In genomic region chr14:26867171-26867757, GRCh38 we compare ENCODE assay signal across 14 cellular contexts.
A peak's percentile ranks its signal among the peaks of the same experiment; 100 is the strongest.
DNase-seq lines count a peak whose midpoint lies in the region; ATAC-seq, FAIRE-seq and TF ChIP-seq lines count a peak whose summit lies in the region.
"Had no signal": no experiment of that assay in that cellular context is flagged by ENCODE, and none has a peak within 500 bp of the region (broad histone marks: within the 10 kb centered on the region; RNA-seq: fewer than 3 reads in every experiment).

No MANE protein-coding gene starts in this region.

- no peaks in the 10 kb centered on the region for H3K9me3 Mint-ChIP-seq in GM23338
- peaks cover 3% of the 10 kb centered on the region for H3K9me3 Mint-ChIP-seq in activated CD4-positive, alpha-beta T cell treated with anti-CD3 and anti-CD28 coated beads, Interleukin-2, amount 10 ng/mL, durations not matched to agents 24 days and 14 days

- ATAC-seq in GM23338 = peak; percentile 59
- ATAC-seq: activated naive CD4-positive, alpha-beta T cell treated with anti-CD3 and anti-CD28 coated beads, Interleukin-2, amount 50 U/mL, for 72 hours; esophagus mucosa had no signal

- H3K18ac ChIP-seq in mesendoderm (ENCODE audit: low read length) = no peak overlapping the region

- H3K4me2 ChIP-seq in GM23338 (no peak overlapping the region), mesendoderm (ENCODE audit: low read length) (no peak overlapping the region)

- H3F3A ChIP-seq in GM23338 (replicated peaks; ENCODE audit: low read depth) = no peaks in the 10 kb centered on the region

- H3K27me3 ChIP-seq in GM23338 (ENCODE audit: insufficient read depth) = no peaks in the 10 kb centered on the region
- peaks cover 7% of the 10 kb centered on the region for H3K27me3 ChIP-seq in bronchial epithelial cell (ENCODE audit: control insufficient read depth, insufficient read depth, low read length)
- no peaks in the 10 kb centered on the region for H3K27me3 ChIP-seq in mesendoderm (ENCODE audit: insufficient read depth, low read length, poor library complexity)

- no peak overlapping the region for H3K23ac ChIP-seq in mesendoderm (ENCODE audit: low read length)

- H3K9ac ChIP-seq in mesendoderm (ENCODE audit: low read length) = no peak overlapping the region

- H2BK5ac ChIP-seq in mesendoderm (ENCODE audit: low read length) = no peak overlapping the region

- no peak overlapping the region for H2AK5ac ChIP-seq in mesendoderm (ENCODE audit: low read length)

- no peaks in the 10 kb centered on the region for H3K79me1 ChIP-seq in mesendoderm (ENCODE audit: low read length)

- peaks cover 29% of the 10 kb centered on the region for H3K4me1 Mint-ChIP-seq in GM23338
- no peaks in the 10 kb centered on the region for H3K4me1 Mint-ChIP-seq in activated CD4-positive, alpha-beta T cell treated with anti-CD3 and anti-CD28 coated beads, Interleukin-2, amount 10 ng/mL, durations not matched to agents 24 days and 14 days
- H3K4me1 Mint-ChIP-seq: memory B cell had no signal

- H3K36me3 ChIP-seq in GM23338 (ENCODE audit: insufficient read depth) = no peaks in the 10 kb centered on the region
- no peaks in the 10 kb centered on the region for H3K36me3 ChIP-seq in bronchial epithelial cell (ENCODE audit: control insufficient read depth, insufficient read depth, low read length)
- H3K36me3 ChIP-seq in mesendoderm (ENCODE audit: control insufficient read depth, insufficient read depth, low read length) = no peaks in the 10 kb centered on the region

- DNase-seq in GM23338 (ENCODE audit: low spot score) (peak; percentile 30), NCI-H146 treated with DMSO at 0.1 percent for 48 hours (lab: John Stamatoyannopoulos, UW; ENCODE audit: unreplicated experiment) (peak; percentile 63), bronchial epithelial cell (ENCODE audit: low read depth) (peak; percentile 64), mesendoderm (peak; percentile 54), NCI-H2029 treated with DMSO at 0.1 percent for 48 hours (lab: John Stamatoyannopoulos, UW) (no peak), AG20443 (ENCODE audit: low spot score) (no peak), UCSD-AML1 (lab: John Stamatoyannopoulos, UW; ENCODE audit: unreplicated experiment) (no peak)
- DNase-seq in activated CD4-positive, alpha-beta T cell treated with anti-CD3 and anti-CD28 coated beads, Interleukin-2, amount 10 ng/mL, durations not matched to agents 24 days and 14 days = no peak
- DNase-seq: GOT3, NCI-H526 treated with DMSO at 0.1 percent for 48 hours, Right ventricle myocardium superior had no signal

- H3K27me3 Mint-ChIP-seq in GM23338 (ENCODE audit: insufficient read depth, low read depth, poor library complexity) = peaks cover 2% of the 10 kb centered on the region
- no peaks in the 10 kb centered on the region for H3K27me3 Mint-ChIP-seq in activated CD4-positive, alpha-beta T cell treated with anti-CD3 and anti-CD28 coated beads, Interleukin-2, amount 10 ng/mL, durations not matched to agents 24 days and 14 days
- H3K27me3 Mint-ChIP-seq: memory B cell had no signal

- no peak overlapping the region for H4K8ac ChIP-seq in mesendoderm (ENCODE audit: low read depth, low read length)

- intact Hi-C loops in activated CD4-positive, alpha-beta T cell treated with anti-CD3 and anti-CD28 coated beads, Interleukin-2, amount 10 ng/mL, durations not matched to agents 24 days and 14 days (cut with micrococcal nuclease) = no loop called here

- H3K9me2 ChIP-seq in GM23338 (ENCODE audit: insufficient read depth) = no peaks in the 10 kb centered on the region

- H3K27ac ChIP-seq in GM23338 (ENCODE audit: low read depth) = no peak overlapping the region
- H3K27ac ChIP-seq in mesendoderm (ENCODE audit: low read depth, low read length) = no peak overlapping the region

- no peak overlapping the region for H2BK120ac ChIP-seq in mesendoderm (ENCODE audit: low read depth, low read length)

- no peak overlapping the region for H2AFZ ChIP-seq in GM23338

- no peak overlapping the region for H3K4ac ChIP-seq in mesendoderm (ENCODE audit: low read depth, low read length)

- WGBS in mesendoderm (ENCODE audit: extremely low coverage, insufficient coverage, low lambda C conversion rate) = no CpG with 5 or more reads among the region's 6 CpGs

- no peaks in the 10 kb centered on the region for H3K79me2 ChIP-seq in GM23338 (replicated peaks; ENCODE audit: insufficient read depth)
- H3K79me2 ChIP-seq in mesendoderm (ENCODE audit: control insufficient read depth, insufficient read depth, low read length) = no peaks in the 10 kb centered on the region

- H3K56ac ChIP-seq in mesendoderm (ENCODE audit: low read length) = no peak overlapping the region

- H3K4me1 ChIP-seq in GM23338 (ENCODE audit: insufficient read depth) (peaks cover 20% of the 10 kb centered on the region), mesendoderm (ENCODE audit: control insufficient read depth, low read depth, low read length) (no peaks in the 10 kb centered on the region)

- H3K27ac Mint-ChIP-seq in GM23338 = peak overlapping the region; percentile 85
- H3K27ac Mint-ChIP-seq in activated CD4-positive, alpha-beta T cell treated with anti-CD3 and anti-CD28 coated beads, Interleukin-2, amount 10 ng/mL, durations not matched to agents 24 days and 14 days = no peak overlapping the region
- H3K27ac Mint-ChIP-seq: activated naive CD4-positive, alpha-beta T cell treated with anti-CD3 and anti-CD28 coated beads, Interleukin-2, amount 50 U/mL, for 72 hours; memory B cell had no signal

- H3K4me3 Mint-ChIP-seq in GM23338 = no peak overlapping the region
- no peak overlapping the region for H3K4me3 Mint-ChIP-seq in activated CD4-positive, alpha-beta T cell treated with anti-CD3 and anti-CD28 coated beads, Interleukin-2, amount 10 ng/mL, durations not matched to agents 24 days and 14 days
- H3K4me3 Mint-ChIP-seq: memory B cell had no signal

- H3K36me3 Mint-ChIP-seq in GM23338 (ENCODE audit: low read depth) = no peaks in the 10 kb centered on the region
- no peaks in the 10 kb centered on the region for H3K36me3 Mint-ChIP-seq in activated CD4-positive, alpha-beta T cell treated with anti-CD3 and anti-CD28 coated beads, Interleukin-2, amount 10 ng/mL, durations not matched to agents 24 days and 14 days (ENCODE audit: low read depth)
- H3K36me3 Mint-ChIP-seq: activated naive CD4-positive, alpha-beta T cell treated with anti-CD3 and anti-CD28 coated beads, Interleukin-2, amount 50 U/mL, for 72 hours; memory B cell had no signal

- H4K20me1 ChIP-seq in GM23338 (replicated peaks; ENCODE audit: insufficient read depth) = no peaks in the 10 kb centered on the region

- no peak overlapping the region for H4K5ac ChIP-seq in mesendoderm (ENCODE audit: low read length)

- H3K4me3 ChIP-seq in GM23338 (no peak overlapping the region), bronchial epithelial cell (ENCODE audit: low read depth, low read length) (no peak overlapping the region), mesendoderm (ENCODE audit: low read length) (no peak overlapping the region)

- no peak for FAIRE-seq in bronchial epithelial cell (lab: Jason Lieb, UNC)

- H2BK15ac ChIP-seq in mesendoderm (replicated peaks; ENCODE audit: low read depth) = no peak overlapping the region

- TF ChIP-seq CTCF in GM23338 (conservative IDR thresholded peaks at IDR 0.05; ENCODE audit: low read depth in 2 of 2) = no peak
- TF ChIP-seq CTCF in bronchial epithelial cell (IDR thresholded peaks at IDR 0.05; ENCODE audit: insufficient read depth, low read length, severe bottlenecking) = no peak

TF ChIP-seq in GM23338, 12 proteins besides CTCF, POLR2A, EP300 and RAD21 (continues in another document):
- TF ChIP-seq CREB1 (CRISPR knock-in tag; IDR thresholded peaks at IDR 0.05; ENCODE audit: low read depth) = no peak
- TF ChIP-seq ZNF114 (CRISPR knock-in tag; IDR thresholded peaks at IDR 0.05) = no peak
- no peak for TF ChIP-seq ZNF331 (CRISPR knock-in tag; IDR thresholded peaks at IDR 0.05; ENCODE audit: low read depth)

Comparison
In these comparisons a context has a peak if more than half of its experiments do, and no peak if none do; other contexts are left out.
1. DNase-seq: peak in GM23338 (single experiment), NCI-H146 treated with DMSO at 0.1 percent for 48 hours (single experiment), bronchial epithelial cell (single experiment) and mesendoderm (single experiment); none in activated CD4-positive, alpha-beta T cell treated with anti-CD3 and anti-CD28 coated beads, Interleukin-2, amount 10 ng/mL, durations not matched to agents 24 days and 14 days (single experiment), NCI-H2029 treated with DMSO at 0.1 percent for 48 hours (single experiment), AG20443 (single experiment) and UCSD-AML1 (single experiment).